In the genomic region with DNA sequence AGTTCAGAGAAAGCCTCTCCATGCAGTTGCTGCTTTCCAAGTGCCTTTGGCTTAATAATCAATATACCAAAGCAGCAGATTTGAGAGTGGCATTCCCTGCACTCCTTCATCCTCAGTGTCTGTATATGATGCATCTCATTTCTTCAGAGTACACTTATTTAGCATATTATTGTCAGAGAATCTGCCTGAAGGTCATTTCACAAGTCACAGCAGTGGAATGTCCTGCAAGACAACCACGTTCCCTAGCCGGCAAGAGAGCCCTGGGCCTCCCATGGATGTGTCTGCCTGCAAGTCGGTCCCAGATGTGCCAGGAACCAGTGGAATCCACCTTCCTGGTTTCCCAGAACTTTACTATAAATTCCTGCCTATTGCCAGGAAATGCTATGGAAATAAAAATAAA, we compare ENCODE assay signal across 18 cellular contexts.
"Had no signal": no experiment of that assay in that cellular context is flagged by ENCODE, and none has a peak within 500 bp of the region (broad histone marks: within the 10 kb centered on the region; RNA-seq: fewer than 3 reads in every experiment).

No MANE protein-coding gene starts in this region.

- H3K27ac Mint-ChIP-seq: activated CD8-positive, alpha-beta memory T cell treated with anti-CD3 and anti-CD28 coated beads, Interleukin-2, amount 10 ng/mL, durations not matched to agents 7 days and 5 days; activated naive CD8-positive, alpha-beta T cell; progenitor cell of endocrine pancreas had no signal

- H3K4me3 ChIP-seq: body of pancreas, colonic mucosa, esophagus squamous epithelium, left lung, tibial artery had no signal

- ATAC-seq: activated CD8-positive, alpha-beta memory T cell treated with anti-CD3 and anti-CD28 coated beads, Interleukin-2, amount 10 ng/mL, durations not matched to agents 7 days and 5 days; body of pancreas; left lung had no signal

- DNase-seq: activated CD4-positive, alpha-beta T cell treated with anti-CD3 and anti-CD28 coated beads for 1 hour; activated CD4-positive, alpha-beta T cell treated with anti-CD3 and anti-CD28 coated beads, Interleukin-2, amount 50 U/mL, for 48 hours; activated CD8-positive, alpha-beta memory T cell treated with anti-CD3 and anti-CD28 coated beads, Interleukin-2, amount 10 ng/mL, durations not matched to agents 7 days and 5 days; amygdala; body of pancreas; colonic mucosa; esophagus squamous epithelium; left lung; stimulated activated CD4-positive, alpha-beta T cell treated with anti-CD3 and anti-CD28 coated beads, Interleukin-2, amount 100 ng/mL, for 24 hours; stimulated activated naive CD4-positive, alpha-beta T cell treated with Interleukin-2 at 50 U/mL for 16 hours; tibial artery; WERI-Rb-1 had no signal

- H3K27me3 Mint-ChIP-seq: activated CD8-positive, alpha-beta memory T cell treated with anti-CD3 and anti-CD28 coated beads, Interleukin-2, amount 10 ng/mL, durations not matched to agents 7 days and 5 days; progenitor cell of endocrine pancreas had no signal

- H3K36me3 ChIP-seq: colonic mucosa, esophagus squamous epithelium, left lung, tibial artery, WERI-Rb-1 had no signal

- H3K36me3 Mint-ChIP-seq: activated CD8-positive, alpha-beta memory T cell treated with anti-CD3 and anti-CD28 coated beads, Interleukin-2, amount 10 ng/mL, durations not matched to agents 7 days and 5 days; activated naive CD8-positive, alpha-beta T cell had no signal

- H3K27me3 ChIP-seq: body of pancreas, colonic mucosa, esophagus squamous epithelium, left lung, tibial artery had no signal

- H3K4me1 ChIP-seq: colonic mucosa, esophagus squamous epithelium, left lung, tibial artery had no signal

- H3K4me3 Mint-ChIP-seq: activated CD8-positive, alpha-beta memory T cell treated with anti-CD3 and anti-CD28 coated beads, Interleukin-2, amount 10 ng/mL, durations not matched to agents 7 days and 5 days; activated naive CD8-positive, alpha-beta T cell; neural crest cell had no signal

- H3K4me1 Mint-ChIP-seq: activated CD8-positive, alpha-beta memory T cell treated with anti-CD3 and anti-CD28 coated beads, Interleukin-2, amount 10 ng/mL, durations not matched to agents 7 days and 5 days had no signal

- FAIRE-seq: endometrium, frontal cortex, urothelium cell line had no signal

- H3K9me3 ChIP-seq: body of pancreas, colonic mucosa, esophagus squamous epithelium, left lung, tibial artery had no signal

- H3K27ac ChIP-seq: body of pancreas, colonic mucosa, esophagus squamous epithelium, left lung, tibial artery, WERI-Rb-1 had no signal
